ENCODE assay signal across 14 cellular contexts in the genomic region with DNA sequence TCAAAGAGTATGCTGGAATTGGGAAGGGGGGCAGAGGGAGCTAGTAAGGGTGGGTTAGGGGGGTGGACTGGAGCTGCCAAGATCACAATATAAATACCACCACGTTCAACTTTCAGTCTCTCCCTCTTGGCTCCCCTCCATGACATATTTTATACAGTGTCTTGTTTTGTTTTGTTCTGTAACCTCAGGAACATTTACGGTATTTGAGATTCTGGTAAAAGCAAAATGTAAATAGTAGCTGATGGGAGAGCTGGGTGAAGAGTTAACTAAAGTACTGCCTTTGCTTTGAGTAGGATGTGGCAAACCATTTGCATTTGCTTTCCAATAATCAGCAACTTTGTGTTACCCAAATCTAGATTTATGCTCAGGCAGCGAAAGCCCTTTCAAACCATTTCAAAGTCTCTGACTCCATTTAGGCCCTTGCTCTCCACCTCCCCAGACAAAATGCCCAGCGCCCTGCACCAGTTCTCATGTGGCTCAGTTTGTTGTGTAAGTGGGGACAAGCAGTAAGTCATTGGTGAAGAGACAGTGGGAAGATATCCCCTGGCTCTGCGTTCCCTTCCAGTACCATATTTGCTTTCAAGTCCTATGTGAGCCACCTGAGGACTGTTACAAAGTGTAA. TPM values are rescaled to one million over a fixed set of nuclear protein-coding genes. Genes with fewer than 3 reads are reported as not detected.
DNase-seq lines count a peak whose midpoint lies in the region; ATAC-seq and TF ChIP-seq lines count a peak whose summit lies in the region.
"Had no signal": no experiment of that assay in that cellular context is flagged by ENCODE, and none has a peak within 500 bp of the region (broad histone marks: within the 10 kb centered on the region; RNA-seq: fewer than 3 reads in every experiment).

No MANE protein-coding gene starts in this region.

- H3K4me3 ChIP-seq in KMS-11 (IDR thresholded peaks at IDR 0.05; ENCODE audit: insufficient read depth, low read depth, low read length), result no peak overlapping the region
- no peak overlapping the region for H3K4me3 ChIP-seq in skeletal muscle satellite cell (ENCODE audit: low read length)
- H3K4me3 ChIP-seq: Peyer's patch had no signal

- H3K9ac ChIP-seq in KMS-11 (no peak overlapping the region), skeletal muscle satellite cell (ENCODE audit: low read depth, low read length) (no peak overlapping the region)

- TF ChIP-seq CTCF in KMS-11 (conservative IDR thresholded peaks at IDR 0.05; ENCODE audit: low read depth, low read length) (no peak), brain (conservative IDR thresholded peaks at IDR 0.05) (no peak)

- peaks cover 10 to 24% (median 13%) of the 10 kb centered on the region in 5 experiments for H3K9me3 Mint-ChIP-seq in brain
- no peaks in the 10 kb centered on the region for H3K9me3 Mint-ChIP-seq in activated naive CD4-positive, alpha-beta T cell treated with anti-CD3 and anti-CD28 coated beads, Interleukin-2, amount 50 U/mL, for 72 hours
- H3K9me3 Mint-ChIP-seq: activated CD8-positive, alpha-beta T cell treated with anti-CD3 and anti-CD28 coated beads for 36 hours had no signal

- H3K4me2 ChIP-seq in KMS-11, result peak overlapping the region; percentile 48; the same call in 1 of the 2 replicates
- peak overlapping the region; percentile 38 for H3K4me2 ChIP-seq in skeletal muscle satellite cell (ENCODE audit: low read length)

- no peaks in the 10 kb centered on the region for H3K27me3 ChIP-seq in KMS-11 (ENCODE audit: insufficient read depth, low read depth)
- no peaks in the 10 kb centered on the region for H3K27me3 ChIP-seq in skeletal muscle satellite cell (ENCODE audit: control insufficient read depth, insufficient read depth, low read length)
- H3K27me3 ChIP-seq: Peyer's patch had no signal

- H3K79me2 ChIP-seq in KMS-11 (ENCODE audit: insufficient read depth, low read depth), result no peaks in the 10 kb centered on the region

- H3K27ac ChIP-seq in KMS-11, result peak overlapping the region; percentile 22; the same call in 1 of the 2 replicates

- H3K4me1 Mint-ChIP-seq in brain, result peaks cover 21% of the 10 kb centered on the region

- H2AFZ ChIP-seq in KMS-11 (ENCODE audit: low read depth), result no peak overlapping the region

- H3K27ac Mint-ChIP-seq in brain, result peak overlapping the region in 3 of 5 experiments; percentile 53 to 71 (median 66)
- no peak overlapping the region for H3K27ac Mint-ChIP-seq in activated naive CD4-positive, alpha-beta T cell treated with anti-CD3 and anti-CD28 coated beads, Interleukin-2, amount 50 U/mL, for 72 hours
- H3K27ac Mint-ChIP-seq: activated CD8-positive, alpha-beta T cell treated with anti-CD3 and anti-CD28 coated beads for 36 hours; memory B cell; progenitor cell of endocrine pancreas had no signal

- ATAC-seq in left lobe of liver (peak; percentile 31), GM21423 (IDR thresholded peaks at IDR 0.05; ENCODE audit: unreplicated experiment) (no peak)
- ATAC-seq in activated naive CD4-positive, alpha-beta T cell treated with anti-CD3 and anti-CD28 coated beads, Interleukin-2, amount 50 U/mL, for 72 hours, result no peak
- ATAC-seq: activated CD8-positive, alpha-beta T cell treated with anti-CD3 and anti-CD28 coated beads for 36 hours had no signal

- no peaks in the 10 kb centered on the region for H3K27me3 Mint-ChIP-seq in brain
- H3K27me3 Mint-ChIP-seq: activated CD8-positive, alpha-beta T cell treated with anti-CD3 and anti-CD28 coated beads for 36 hours; memory B cell; progenitor cell of endocrine pancreas had no signal

- peak overlapping the region in 1 of 5 experiments; percentile 1 for H3K4me3 Mint-ChIP-seq in brain
- H3K4me3 Mint-ChIP-seq: activated CD8-positive, alpha-beta T cell treated with anti-CD3 and anti-CD28 coated beads for 36 hours; memory B cell had no signal

- H3K4me1 ChIP-seq in KMS-11 (ENCODE audit: low read depth, poor library complexity, severe bottlenecking) (peaks cover 15% of the 10 kb centered on the region), skeletal muscle satellite cell (ENCODE audit: control insufficient read depth, insufficient read depth, low read length) (peaks cover 18% of the 10 kb centered on the region)
- H3K4me1 ChIP-seq: Peyer's patch had no signal

- no peaks in the 10 kb centered on the region for H4K20me1 ChIP-seq in KMS-11 (ENCODE audit: insufficient read depth)

- DNase-seq in left lobe of liver (ENCODE audit: low spot score) (no peak), inferior parietal cortex (ENCODE audit: extremely low spot score) (no peak)
- no peak for DNase-seq in activated naive CD4-positive, alpha-beta T cell treated with anti-CD3 and anti-CD28 coated beads, Interleukin-2, amount 50 U/mL, for 72 hours (ENCODE audit: low spot score in 2 of 2)
- no peak for DNase-seq in activated CD4-positive, alpha-beta T cell treated with anti-CD3 and anti-CD28 coated beads for 48 hours
- DNase-seq: activated CD8-positive, alpha-beta T cell treated with anti-CD3 and anti-CD28 coated beads for 36 hours; head of caudate nucleus; MM.1S; Peyer's patch had no signal

- H3K36me3 ChIP-seq in KMS-11 (ENCODE audit: insufficient read depth) (no peaks in the 10 kb centered on the region), skeletal muscle satellite cell (ENCODE audit: insufficient read depth, low read length) (peaks cover 39% of the 10 kb centered on the region)
- H3K36me3 ChIP-seq: Peyer's patch had no signal

- no peaks in the 10 kb centered on the region for H3K9me3 ChIP-seq in skeletal muscle satellite cell (replicated peaks; ENCODE audit: low read length)
- H3K9me3 ChIP-seq: Peyer's patch had no signal

- H3K36me3 Mint-ChIP-seq in brain, result peaks cover 65% of the 10 kb centered on the region
- H3K36me3 Mint-ChIP-seq in activated naive CD4-positive, alpha-beta T cell treated with anti-CD3 and anti-CD28 coated beads, Interleukin-2, amount 50 U/mL, for 72 hours, result peaks cover 0 to 6% of the 10 kb centered on the region in 2 donors

RNA-seq across cellular contexts. Expression of gene IRS1, which starts 17.4 kb away (rescaled TPM):
- polyA plus RNA-seq in brain (ENCODE audit: insufficient read depth, low read depth, low replicate concordance), result 2.0 TPM
- 25.3 TPM for total RNA-seq in left lobe of liver
- total RNA-seq in skeletal muscle satellite cell (2012; rRNA removed), result 35.8 and 38.5 TPM in 2 replicates
- total RNA-seq in activated naive CD4-positive, alpha-beta T cell treated with anti-CD3 and anti-CD28 coated beads, Interleukin-2, amount 50 U/mL, for 72 hours, result 1 to 10 TPM; 1.2 to 2.7 TPM

RNA-seq across cellular contexts. Expression of gene RHBDD1, which starts 53.7 kb away (rescaled TPM):
- polyA plus RNA-seq in brain (ENCODE audit: insufficient read depth, low read depth, low replicate concordance), result 18.1 TPM
- total RNA-seq in left lobe of liver, result 21.3 TPM
- 18.3 and 19.2 TPM in 2 replicates for total RNA-seq in skeletal muscle satellite cell (2012; rRNA removed)
- total RNA-seq in activated naive CD4-positive, alpha-beta T cell treated with anti-CD3 and anti-CD28 coated beads, Interleukin-2, amount 50 U/mL, for 72 hours, result 10 to 100 TPM; 35.5 to 40.4 TPM

Comparison
In these comparisons a context has a peak if more than half of its experiments do, and no peak if none do; other contexts are left out.
1. H3K27ac Mint-ChIP-seq: peak in brain (3 of 5); none in activated naive CD4-positive, alpha-beta T cell treated with anti-CD3 and anti-CD28 coated beads, Interleukin-2, amount 50 U/mL, for 72 hours (0 of 2).